ENCODE assay signal across 10 cellular contexts in the genomic region with DNA sequence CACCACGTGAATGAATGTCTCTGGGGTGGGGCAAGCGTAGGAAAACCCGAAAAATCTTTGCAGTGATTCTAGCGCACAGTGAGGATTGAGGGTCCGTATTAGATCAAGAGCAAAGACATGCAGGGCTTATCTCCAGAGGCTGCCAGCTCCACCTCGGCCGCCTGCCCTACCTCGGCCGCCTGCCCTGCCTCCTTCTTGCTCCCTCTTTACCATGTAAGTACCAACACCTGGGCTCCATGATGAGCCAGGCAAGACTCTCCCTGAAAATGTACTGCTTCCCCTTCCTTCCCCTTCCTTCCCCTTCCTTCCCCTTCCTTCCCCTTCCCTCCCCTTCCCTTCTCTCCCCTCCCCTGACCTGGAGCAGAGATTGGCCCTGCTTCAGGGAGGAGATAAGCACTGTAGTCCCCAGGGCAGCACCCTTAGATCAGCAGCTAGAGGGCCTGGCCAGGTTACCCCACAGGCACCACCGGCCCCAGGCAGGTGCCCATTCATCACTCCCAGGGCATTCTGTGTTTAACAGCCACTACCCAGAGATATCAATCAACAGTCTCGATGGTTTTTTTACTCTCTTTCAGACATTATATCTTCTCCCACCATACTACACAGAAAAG. TPM values are rescaled to one million over a fixed set of nuclear protein-coding genes. Genes with fewer than 3 reads are reported as not detected.
A peak's percentile ranks its signal among the peaks of the same experiment; 100 is the strongest.
DNase-seq lines count a peak whose midpoint lies in the region; ATAC-seq and TF ChIP-seq lines count a peak whose summit lies in the region.
"Had no signal": no experiment of that assay in that cellular context is flagged by ENCODE, and none has a peak within 500 bp of the region (broad histone marks: within the 10 kb centered on the region; RNA-seq: fewer than 3 reads in every experiment).

No MANE protein-coding gene starts in this region.

- H3K9ac ChIP-seq in skeletal muscle satellite cell (ENCODE audit: low read depth, low read length) = no peak overlapping the region

- H3K27ac ChIP-seq in Peyer's patch (peak overlapping the region in 3 of 4 donors; percentile 8 to 67 (median 60)), heart left ventricle (peak overlapping the region in 11 of 12 donors; percentile 47 to 93 (median 83))

- intact Hi-C loops in heart left ventricle (cut with DNase I) = loop anchor here in 2 of 10 donors (5.0 to 10.0 kb wide), 2 partner anchors 67 to 75 kb away; no protein-coding TSS in a partner anchor

- H3K4me1 ChIP-seq in Peyer's patch (peaks cover 0 to 27% (median 0%) of the 10 kb centered on the region in 4 donors), heart left ventricle (peaks cover 0 to 72% (median 60%) of the 10 kb centered on the region in 12 donors), skeletal muscle satellite cell (ENCODE audit: control insufficient read depth, insufficient read depth, low read length) (peaks cover 20% of the 10 kb centered on the region)

- no peak for DNase-seq in Peyer's patch
- peak in 1 of 5 donors; percentile 25 for DNase-seq in heart left ventricle
- DNase-seq in hypothalamus (lab: John Stamatoyannopoulos, UW) = no peak
- DNase-seq in GM10266 (ENCODE audit: extremely low spot score) = no peak
- DNase-seq: GDM1; NCI-H526; stimulated activated CD4-positive, alpha-beta T cell treated with anti-CD3 and anti-CD28 coated beads, Interleukin-4, amount 100 ng/mL, for 4 hours had no signal

- WGBS in heart left ventricle, 4 donors = 75 to 79% (median 77%) methylated on average over 11 of the region's 11 CpGs

- no peaks in the 10 kb centered on the region for H3K27me3 ChIP-seq in Peyer's patch
- no peaks in the 10 kb centered on the region for H3K27me3 ChIP-seq in heart left ventricle
- no peaks in the 10 kb centered on the region for H3K27me3 ChIP-seq in skeletal muscle satellite cell (ENCODE audit: control insufficient read depth, insufficient read depth, low read length)

- H3K9me3 ChIP-seq in Peyer's patch (no peaks in the 10 kb centered on the region), heart left ventricle (no peaks in the 10 kb centered on the region), skeletal muscle satellite cell (replicated peaks; ENCODE audit: low read length) (no peaks in the 10 kb centered on the region)

- H3K36me3 ChIP-seq in Peyer's patch (peaks cover 0 to 17% (median 0%) of the 10 kb centered on the region in 3 donors), heart left ventricle (peaks cover 0 to 34% (median 12%) of the 10 kb centered on the region in 9 donors), skeletal muscle satellite cell (ENCODE audit: insufficient read depth, low read length) (peaks cover 30% of the 10 kb centered on the region)

- TF ChIP-seq POLR2A in Peyer's patch (IDR thresholded peaks at IDR 0.05) = no peak
- no peak for TF ChIP-seq POLR2A in heart left ventricle (IDR thresholded peaks at IDR 0.05)

- H3K4me3 ChIP-seq in Peyer's patch (no peak overlapping the region), heart left ventricle (peak overlapping the region in 5 of 12 donors; percentile 14 to 37 (median 21)), skeletal muscle satellite cell (ENCODE audit: low read length) (no peak overlapping the region)

- peak overlapping the region; percentile 3 for H3K4me2 ChIP-seq in skeletal muscle satellite cell (ENCODE audit: low read length)

- no peak for TF ChIP-seq CTCF in Peyer's patch (IDR thresholded peaks at IDR 0.05)
- no peak for TF ChIP-seq CTCF in heart left ventricle (IDR thresholded peaks at IDR 0.05)
- no peak for TF ChIP-seq CTCF in GM10266 (IDR thresholded peaks at IDR 0.05; ENCODE audit: control insufficient read depth, insufficient read depth, low read depth, missing control alignments)

- ATAC-seq in GM18907 (IDR thresholded peaks at IDR 0.05; ENCODE audit: unreplicated experiment) (peak; percentile 7), heart left ventricle (peak in 3 of 4 donors; percentile 14 to 44 (median 28)), GM19463 (IDR thresholded peaks at IDR 0.05; ENCODE audit: unreplicated experiment) (no peak)

RNA-seq across cellular contexts. Expression of a gene that starts 25.5 kb away (rescaled TPM):
- total RNA-seq in Peyer's patch = 1 to 10 TPM; 1.3 to 4.3 (median 2.6) TPM
- total RNA-seq in heart left ventricle = 10 to 100 TPM in 1 of 9 donors, 1 to 10 TPM in 8; 1.5 to 12.1 (median 4.5) TPM
- polyA plus RNA-seq in heart left ventricle = 1 to 10 TPM; 3.9 to 5.5 TPM
- total RNA-seq in skeletal muscle satellite cell (2012; rRNA removed) = 3.3 and 6.3 TPM in 2 replicates
